ENCODE assay signal across 8 cellular contexts in the genomic region with DNA sequence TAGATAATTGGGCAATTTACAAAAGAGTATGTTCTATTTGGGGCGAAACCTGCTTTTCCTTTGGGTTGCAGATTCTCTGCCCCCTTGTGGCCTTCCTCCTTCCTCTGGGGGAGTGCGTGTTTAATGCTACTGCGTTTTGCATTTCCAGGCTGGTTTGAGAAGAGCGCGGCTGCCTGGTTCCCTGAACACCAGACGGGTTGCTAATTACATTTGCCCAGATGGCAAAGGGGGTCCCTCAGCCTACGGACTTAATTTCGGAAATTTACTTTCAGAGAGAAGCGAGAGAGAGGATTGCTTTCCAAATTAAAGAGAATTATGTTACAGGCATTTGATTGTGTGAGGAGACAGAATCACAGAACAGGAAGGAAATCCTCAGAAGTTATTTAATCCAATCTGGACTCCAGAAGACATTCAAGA.
DNase-seq lines count a peak whose midpoint lies in the region; TF ChIP-seq lines count a peak whose summit lies in the region.

No MANE protein-coding gene starts in this region.

- no peak for TF ChIP-seq EP300 in sigmoid colon (IDR thresholded peaks at IDR 0.05)

- no peaks in the 10 kb centered on the region for H3K36me3 ChIP-seq in adrenal gland (replicated peaks in 1 of 2)
- H3K36me3 ChIP-seq in sigmoid colon = no peaks in the 10 kb centered on the region

- intact Hi-C loops in adrenal gland (cut with DNase I) = loop anchor here in 1 of 2 donors (5.0 kb wide), 1 partner anchor 80 kb away; no protein-coding TSS in a partner anchor
- intact Hi-C loops in sigmoid colon (cut with DNase I) = loop anchor here (5.0 kb wide), 2 partner anchors 90 to 175 kb away; partner anchors contain the start of gene JAZF1

- TF ChIP-seq CTCF in adrenal gland (IDR thresholded peaks at IDR 0.05) = peak; percentile 37 to 65 (median 52)
- TF ChIP-seq CTCF in sigmoid colon (IDR thresholded peaks at IDR 0.05) = peak; percentile 40 to 65 (median 48)

- 7 to 18% (median 13%) methylated on average over 7 to 9 of the region's 9 CpGs for WGBS in adrenal gland, 4 donors
- 10 to 21% methylated on average over 9 of the region's 9 CpGs for WGBS in sigmoid colon, 2 donors

- H3K27me3 ChIP-seq in adrenal gland = no peaks in the 10 kb centered on the region
- no peaks in the 10 kb centered on the region for H3K27me3 ChIP-seq in sigmoid colon

- TF ChIP-seq POLR2A in adrenal gland (IDR thresholded peaks at IDR 0.05) = no peak
- no peak for TF ChIP-seq POLR2A in sigmoid colon (IDR thresholded peaks at IDR 0.05)

- H3K4me3 ChIP-seq in adrenal gland (no peak overlapping the region), sigmoid colon (peak overlapping the region in 2 of 4 donors; percentile 12)

- peak; percentile 69 for DNase-seq in activated effector memory CD4-positive, alpha-beta T cell treated with anti-CD3 and anti-CD28 coated beads, Interleukin-2, amount 50 U/mL, for 16 hours
- DNase-seq in activated effector memory CD4-positive, alpha-beta T cell treated with Interleukin-2 at 50 U/mL for 16 hours = no peak
- DNase-seq in NCI-H2171 treated with DMSO at 0.1 percent for 48 hours (lab: John Stamatoyannopoulos, UW) = peak; percentile 82
- DNase-seq in adrenal gland = peak; percentile 46 to 75 (median 55)
- peak; percentile 39 for DNase-seq in hepatic stellate cell (ENCODE audit: low spot score)
- peak; percentile 70 for DNase-seq in sigmoid colon
- DNase-seq in effector CD8-positive, alpha-beta T cell (lab: John Stamatoyannopoulos, UW) = no peak
- no peak for DNase-seq in COLO668 (lab: John Stamatoyannopoulos, UW; ENCODE audit: unreplicated experiment)

- H3K4me1 ChIP-seq in adrenal gland (replicated peaks in 1 of 2) (peaks cover 0 to 4% of the 10 kb centered on the region in 2 donors), sigmoid colon (peaks cover 0 to 6% (median 0%) of the 10 kb centered on the region in 4 donors)

- H3K27ac ChIP-seq in adrenal gland = no peak overlapping the region
- no peak overlapping the region for H3K27ac ChIP-seq in sigmoid colon

- no peaks in the 10 kb centered on the region for H3K9me3 ChIP-seq in adrenal gland (replicated peaks in 1 of 3)
- H3K9me3 ChIP-seq in sigmoid colon = no peaks in the 10 kb centered on the region

Comparison
In these comparisons a context has a peak if more than half of its experiments do, and no peak if none do; other contexts are left out.
1. DNase-seq: peak in activated effector memory CD4-positive, alpha-beta T cell treated with anti-CD3 and anti-CD28 coated beads, Interleukin-2, amount 50 U/mL, for 16 hours (single experiment), NCI-H2171 treated with DMSO at 0.1 percent for 48 hours (single experiment), adrenal gland (7 of 7), hepatic stellate cell (single experiment) and sigmoid colon (single experiment); none in activated effector memory CD4-positive, alpha-beta T cell treated with Interleukin-2 at 50 U/mL for 16 hours (single experiment), effector CD8-positive, alpha-beta T cell (single experiment) and COLO668 (single experiment).